In genomic region chr1:51622455-51622913, GRCh38 we compare ENCODE assay signal across 7 cellular contexts. TPM values are rescaled to one million over a fixed set of nuclear protein-coding genes. Genes with fewer than 3 reads are reported as not detected.
DNase-seq lines count a peak whose midpoint lies in the region; ATAC-seq lines count a peak whose summit lies in the region.

No MANE protein-coding gene starts in this region.

- ATAC-seq in activated naive CD8-positive, alpha-beta T cell treated with anti-CD3 and anti-CD28 coated beads, Interleukin-2, amount 50 U/mL, for 24 hours, result peak; percentile 49
- no peak for ATAC-seq in HG02870 (IDR thresholded peaks at IDR 0.05; ENCODE audit: unreplicated experiment)
- no peak for ATAC-seq in HG02588 (IDR thresholded peaks at IDR 0.05; ENCODE audit: unreplicated experiment)

- H3K4me3 Mint-ChIP-seq in activated naive CD8-positive, alpha-beta T cell treated with anti-CD3 and anti-CD28 coated beads, Interleukin-2, amount 50 U/mL, for 24 hours, result no peak overlapping the region

- no peaks in the 10 kb centered on the region for H3K36me3 Mint-ChIP-seq in activated naive CD8-positive, alpha-beta T cell treated with anti-CD3 and anti-CD28 coated beads, Interleukin-2, amount 50 U/mL, for 24 hours (ENCODE audit: low read depth)

- H3K27ac Mint-ChIP-seq in activated naive CD8-positive, alpha-beta T cell treated with anti-CD3 and anti-CD28 coated beads, Interleukin-2, amount 50 U/mL, for 24 hours, result no peak overlapping the region

- peak; percentile 82 for DNase-seq in H4 (ENCODE audit: low spot score)
- DNase-seq in NCI-H2029 (lab: John Stamatoyannopoulos, UW), result peak; percentile 99
- DNase-seq in activated naive CD8-positive, alpha-beta T cell treated with anti-CD3 and anti-CD28 coated beads, Interleukin-2, amount 50 U/mL, for 24 hours, result no peak
- peak; percentile 84 for DNase-seq in iris pigment epithelial cell (ENCODE audit: low read depth)
- no peak for DNase-seq in hippocampal formation (lab: John Stamatoyannopoulos, UW)

- no peaks in the 10 kb centered on the region for H3K27me3 Mint-ChIP-seq in activated naive CD8-positive, alpha-beta T cell treated with anti-CD3 and anti-CD28 coated beads, Interleukin-2, amount 50 U/mL, for 24 hours

- H3K9me3 Mint-ChIP-seq in activated naive CD8-positive, alpha-beta T cell treated with anti-CD3 and anti-CD28 coated beads, Interleukin-2, amount 50 U/mL, for 24 hours, result no peaks in the 10 kb centered on the region

- H3K4me1 Mint-ChIP-seq in activated naive CD8-positive, alpha-beta T cell treated with anti-CD3 and anti-CD28 coated beads, Interleukin-2, amount 50 U/mL, for 24 hours, result peaks cover 25% of the 10 kb centered on the region

RNA-seq across cellular contexts. Expression of gene OSBPL9, which starts 5.6 kb away (rescaled TPM):
- total RNA-seq in H4 (2014; rRNA removed; shearing (Covaris generic)), result 112 and 259 TPM in 2 replicates

Comparison
In these comparisons a context has a peak if more than half of its experiments do, and no peak if none do; other contexts are left out.
1. DNase-seq: peak in H4 (single experiment), NCI-H2029 (single experiment) and iris pigment epithelial cell (single experiment); none in activated naive CD8-positive, alpha-beta T cell treated with anti-CD3 and anti-CD28 coated beads, Interleukin-2, amount 50 U/mL, for 24 hours (single experiment) and hippocampal formation (0 of 2).